ENCODE assay signal across 8 cellular contexts in genomic region chr9:34126207-34127034, GRCh38. TPM values are rescaled to one million over a fixed set of nuclear protein-coding genes. Genes with fewer than 3 reads are reported as not detected.
DNase-seq lines count a peak whose midpoint lies in the region; ATAC-seq and FAIRE-seq lines count a peak whose summit lies in the region.

Gene DCAF12 (minus strand): TSS chr9:34126698. CDS start chr9:34126431, 267 bp downstream.

- H3K4me3 ChIP-seq in BLaER1: peak within 1 kb of the TSS; percentile 86

- no peaks in the 10 kb centered on the region for H3K9me3 ChIP-seq in BLaER1

- peaks cover 58% of the 10 kb centered on the region for H3K4me1 ChIP-seq in BLaER1

- H3K36me3 ChIP-seq in BLaER1: peaks cover 21% of the 10 kb centered on the region

- H3K27ac Mint-ChIP-seq in dendritic cell treated with granulocyte-macrophage colony-stimulating factor and Interleukin-4, amounts not matched to agents 40 ng/mL and 50 ng/mL, for 4 days: peak within 1 kb of the TSS; percentile 97

- H3K27me3 ChIP-seq in BLaER1: no peaks in the 10 kb centered on the region

- H3K9me3 Mint-ChIP-seq in dendritic cell treated with granulocyte-macrophage colony-stimulating factor and Interleukin-4, amounts not matched to agents 40 ng/mL and 50 ng/mL, for 4 days: no peaks in the 10 kb centered on the region

- peak within 1 kb of the TSS; percentile 95 for H3K4me2 ChIP-seq in BLaER1

- H3K4me1 Mint-ChIP-seq in dendritic cell treated with granulocyte-macrophage colony-stimulating factor and Interleukin-4, amounts not matched to agents 40 ng/mL and 50 ng/mL, for 4 days (ENCODE audit: low read depth): peaks cover 54% of the 10 kb centered on the region

- H3K27ac ChIP-seq in BLaER1: peak within 1 kb of the TSS; percentile 93

- FAIRE-seq in GM19239 (lab: Jason Lieb, UNC): peak; percentile 98

- peaks cover 43% of the 10 kb centered on the region for H4K20me1 ChIP-seq in BLaER1

- intact Hi-C loops in dendritic cell treated with granulocyte-macrophage colony-stimulating factor and Interleukin-4, amounts not matched to agents 40 ng/mL and 50 ng/mL, for 4 days (cut with micrococcal nuclease): loop anchor here (2.0 to 5.0 kb wide), 2 partner anchors 78 to 201 kb away; partner anchors contain the start of genes KIF24, NUDT2 and UBAP2

- H3K27me3 Mint-ChIP-seq in dendritic cell treated with granulocyte-macrophage colony-stimulating factor and Interleukin-4, amounts not matched to agents 40 ng/mL and 50 ng/mL, for 4 days: peaks cover 34% of the 10 kb centered on the region

- peaks cover 31% of the 10 kb centered on the region for H3K36me3 Mint-ChIP-seq in dendritic cell treated with granulocyte-macrophage colony-stimulating factor and Interleukin-4, amounts not matched to agents 40 ng/mL and 50 ng/mL, for 4 days (ENCODE audit: low read depth)

- H3K9ac ChIP-seq in BLaER1: peak within 1 kb of the TSS; percentile 92

- peak within 1 kb of the TSS; percentile 100 for H3K4me3 Mint-ChIP-seq in dendritic cell treated with granulocyte-macrophage colony-stimulating factor and Interleukin-4, amounts not matched to agents 40 ng/mL and 50 ng/mL, for 4 days

- peak; percentile 86 for DNase-seq in GM19239 (ENCODE audit: insufficient read length, low spot score)
- peak; percentile 81 for DNase-seq in NCI-H524 (lab: John Stamatoyannopoulos, UW)
- peak; percentile 76 to 84 for DNase-seq in activated CD4-positive, alpha-beta T cell treated with anti-CD3 and anti-CD28 coated beads, Interleukin-2, amount 50 U/mL, for 24 hours (ENCODE audit: low read depth in 1 of 2, low spot score in 1 of 2)
- DNase-seq in left lobe of liver (ENCODE audit: low spot score): peak; percentile 92
- peak; percentile 91 for DNase-seq in stimulated activated CD4-positive, alpha-beta T cell treated with anti-CD3 and anti-CD28 coated beads, Interleukin-2, amount 100 ng/mL, for 24 hours

- ATAC-seq in HG03442 (IDR thresholded peaks at IDR 0.05; ENCODE audit: unreplicated experiment) (peak; percentile 84), left lobe of liver (peak; percentile 98)

RNA-seq across cellular contexts. Expression of gene DCAF12, which starts in this region (rescaled TPM):
- total RNA-seq in left lobe of liver: 14.4 TPM

Comparison
In these comparisons a context has a peak if more than half of its experiments do, and no peak if none do; other contexts are left out.
1. Peak in every context shown above with its lines: DNase-seq, ATAC-seq, H3K4me3 ChIP-seq and H3K27ac ChIP-seq.